Comparison of ENCODE assay signal across 8 cellular contexts in genomic region chr17:82231562-82232321, GRCh38. TPM values are rescaled to one million over a fixed set of nuclear protein-coding genes. Genes with fewer than 3 reads are reported as not detected.
A peak's percentile ranks its signal among the peaks of the same experiment; 100 is the strongest.
DNase-seq lines count a peak whose midpoint lies in the region; ATAC-seq and TF ChIP-seq lines count a peak whose summit lies in the region.

No MANE protein-coding gene starts in this region.

- H3K4me3 ChIP-seq in GM08714 (ENCODE audit: low read length) (peak overlapping the region; percentile 34; the same call in 1 of the 2 replicates), mammary epithelial cell (replicated peaks in 1 of 3; ENCODE audit: insufficient read depth in 1 of 3, low read depth in 2 of 3, low read length in 3 of 3) (peak overlapping the region; percentile 47 to 76 (median 75))

- H3K4me1 ChIP-seq in mammary epithelial cell (ENCODE audit: insufficient read depth, low read length): peaks cover 64% of the 10 kb centered on the region

- no TSS peak for BruUV-seq in mammary epithelial cell (replicated peaks; lab: Mats Ljungman, UMichigan)

- peak overlapping the region; percentile 54 for H2AFZ ChIP-seq in mammary epithelial cell (ENCODE audit: low read depth, low read length)

- WGBS in mammary epithelial cell (ENCODE audit: low coverage, missing lambda C conversion rate): 14% methylated on average over 6 of the region's 42 CpGs

- no peaks in the 10 kb centered on the region for H3K27me3 ChIP-seq in mammary epithelial cell (ENCODE audit: insufficient read depth, low read length)
- H3K27me3 ChIP-seq in layer of hippocampus (ENCODE audit: control insufficient read depth, insufficient read depth, low read length): peaks cover 8% of the 10 kb centered on the region

- H3K4me1 Mint-ChIP-seq in stimulated activated naive CD8-positive, alpha-beta T cell treated with anti-CD3 and anti-CD28 coated beads, Interleukin-15, amount 100 ng/mL, for 72 hours: peaks cover 51% of the 10 kb centered on the region

- no peaks in the 10 kb centered on the region for H3K27me3 Mint-ChIP-seq in stimulated activated naive CD8-positive, alpha-beta T cell treated with anti-CD3 and anti-CD28 coated beads, Interleukin-15, amount 100 ng/mL, for 72 hours

- ATAC-seq in stimulated activated naive CD8-positive, alpha-beta T cell treated with anti-CD3 and anti-CD28 coated beads, Interleukin-15, amount 100 ng/mL, for 72 hours: peak; percentile 2
- no peak for ATAC-seq in GM21825 (IDR thresholded peaks at IDR 0.05; ENCODE audit: unreplicated experiment)

- in situ Hi-C loops in mammary epithelial cell (cut with MboI; ENCODE audit: low sequenced_read_pairs in 2 of 2): no loop called here

- H3K4me3 Mint-ChIP-seq in stimulated activated naive CD8-positive, alpha-beta T cell treated with anti-CD3 and anti-CD28 coated beads, Interleukin-15, amount 100 ng/mL, for 72 hours: peak overlapping the region; percentile 42 to 67

- dilution Hi-C loops in mammary epithelial cell (cut with HindIII; ENCODE audit: low sequenced_read_pairs): no loop called here

- DNase-seq in M059J (ENCODE audit: low read depth): peak; percentile 62
- DNase-seq in mammary epithelial cell: no peak
- DNase-seq in stimulated activated naive CD8-positive, alpha-beta T cell treated with anti-CD3 and anti-CD28 coated beads, Interleukin-15, amount 100 ng/mL, for 72 hours: peak in 1 of 2 donors; percentile 39
- DNase-seq in NCI-H2107 treated with DMSO at 0.1 percent for 48 hours (lab: John Stamatoyannopoulos, UW; ENCODE audit: unreplicated experiment): no peak
- no peak for DNase-seq in NCI-H526 treated with DMSO at 0.1 percent for 48 hours (lab: John Stamatoyannopoulos, UW)

- H3K27ac ChIP-seq in mammary epithelial cell (ENCODE audit: insufficient read depth, low read depth, low read length) (peak overlapping the region; percentile 30), layer of hippocampus (ENCODE audit: low read depth, low read length) (peak overlapping the region; percentile 81)

- H4K20me1 ChIP-seq in mammary epithelial cell (ENCODE audit: insufficient read depth, low read length): peaks cover 4% of the 10 kb centered on the region

- intact Hi-C loops in mammary epithelial cell (cut with micrococcal nuclease): loop anchor here (1.0 kb wide), 2 partner anchors 26 to 201 kb away; no protein-coding TSS in a partner anchor

- peaks cover 76% of the 10 kb centered on the region for H3K79me2 ChIP-seq in mammary epithelial cell (ENCODE audit: insufficient read depth, low read length)

- peak overlapping the region; percentile 36 for H3K9ac ChIP-seq in mammary epithelial cell (ENCODE audit: insufficient read depth, low read length)

- H3K4me2 ChIP-seq in mammary epithelial cell (ENCODE audit: insufficient read depth, low read depth, low read length): peak overlapping the region; percentile 97

- CTCF ChIA-PET in mammary epithelial cell (lab: Charles Lee; ENCODE audit: low non-redundant PET): no interaction called here

- no peak overlapping the region for H3K27ac Mint-ChIP-seq in stimulated activated naive CD8-positive, alpha-beta T cell treated with anti-CD3 and anti-CD28 coated beads, Interleukin-15, amount 100 ng/mL, for 72 hours

- H3K36me3 ChIP-seq in mammary epithelial cell (ENCODE audit: insufficient read depth, low read length): peaks cover 2% of the 10 kb centered on the region

- no peaks in the 10 kb centered on the region for H3K9me3 Mint-ChIP-seq in stimulated activated naive CD8-positive, alpha-beta T cell treated with anti-CD3 and anti-CD28 coated beads, Interleukin-15, amount 100 ng/mL, for 72 hours

- TF ChIP-seq CTCF in mammary epithelial cell (conservative IDR thresholded peaks at IDR 0.05 in 1 of 2, IDR thresholded peaks at IDR 0.05 in 1 of 2; ENCODE audit: extremely low read depth in 1 of 2, insufficient read depth in 1 of 2, low read depth in 1 of 2, low read length in 2 of 2): no peak

- H3K9me3 ChIP-seq in mammary epithelial cell (replicated peaks; ENCODE audit: insufficient read depth, low read length): no peaks in the 10 kb centered on the region

RNA-seq across cellular contexts. Expression of gene SLC16A3, which starts 2.9 kb away (rescaled TPM):
- 48.1 and 84.8 TPM in 2 replicates for total RNA-seq in M059J (2014; rRNA removed; shearing (Covaris generic))
- 100 to 1,000 TPM; 180 to 212 TPM for total RNA-seq in mammary epithelial cell
- 118 TPM for polyA plus RNA-seq in mammary epithelial cell
- 42.3 TPM for polyA minus RNA-seq in mammary epithelial cell

RNA-seq across cellular contexts. Expression of gene CCDC57, which starts 19.1 kb away (rescaled TPM):
- 0.91 and 3.4 TPM in 2 replicates for total RNA-seq in M059J (2014; rRNA removed; shearing (Covaris generic))
- 10 to 100 TPM; 24.8 to 52.0 TPM for total RNA-seq in mammary epithelial cell
- 14.1 TPM for polyA plus RNA-seq in mammary epithelial cell
- polyA minus RNA-seq in mammary epithelial cell: 7.5 TPM

RNA-seq across cellular contexts. Expression of gene CSNK1D, which starts 41.8 kb away (rescaled TPM):
- total RNA-seq in M059J (2014; rRNA removed; shearing (Covaris generic)): 41.6 and 43.7 TPM in 2 replicates
- 100 to 1,000 TPM in 1 of 2 donors, 10 to 100 TPM in 1; 68.7 to 163 TPM for total RNA-seq in mammary epithelial cell
- 146 TPM for polyA plus RNA-seq in mammary epithelial cell
- 216 TPM for polyA minus RNA-seq in mammary epithelial cell
